In genomic region chr19:3054972-3055740, GRCh38 we compare ENCODE assay signal across 1 cellular context.
TF ChIP-seq lines count a peak whose summit lies in the region.

No MANE protein-coding gene starts in this region.

TF ChIP-seq in HepG2, 621 proteins besides CTCF, POLR2A, EP300 and RAD21:
- no peak for TF ChIP-seq AKAP8 (CRISPR knock-in tag; IDR thresholded peaks at IDR 0.05)
- TF ChIP-seq NR2C2 (CRISPR knock-in tag; IDR thresholded peaks at IDR 0.05; ENCODE audit: borderline replicate concordance), result no peak
- TF ChIP-seq ZNF768 (CRISPR knock-in tag; IDR thresholded peaks at IDR 0.05), result peak; percentile 87; the same call in 1 of the 2 replicates
- TF ChIP-seq RBFOX2 (IDR thresholded peaks at IDR 0.05; ENCODE audit: low read depth, low read length), result peak; percentile 53; the same call in 1 of the 2 replicates
- no peak for TF ChIP-seq ZNF30 (CRISPR knock-in tag; IDR thresholded peaks at IDR 0.05)
